In the genomic region with DNA sequence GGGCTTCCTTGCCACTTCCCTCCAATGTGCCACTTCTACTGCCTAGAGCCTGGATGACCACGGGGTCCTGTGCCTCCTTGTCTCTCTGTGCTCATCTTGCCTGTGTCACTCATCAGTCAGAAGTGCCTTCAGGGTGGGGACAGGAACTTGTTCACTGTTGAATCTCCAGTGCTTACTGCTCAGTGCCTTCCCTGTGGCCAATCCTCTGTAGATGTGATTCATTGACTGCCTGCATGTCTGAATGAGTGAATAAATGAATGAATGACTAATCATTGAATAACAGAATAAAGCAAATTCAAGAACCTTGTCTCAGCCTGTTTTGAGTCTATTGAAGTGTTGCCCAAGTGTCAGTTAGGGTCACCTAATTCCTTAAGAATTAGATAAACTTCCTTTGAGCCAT, we compare ENCODE assay signal across 22 cellular contexts. TPM values are rescaled to one million over a fixed set of nuclear protein-coding genes. Genes with fewer than 3 reads are reported as not detected.
DNase-seq lines count a peak whose midpoint lies in the region; ATAC-seq, FAIRE-seq and TF ChIP-seq lines count a peak whose summit lies in the region.
"Had no signal": no experiment of that assay in that cellular context is flagged by ENCODE, and none has a peak within 500 bp of the region (broad histone marks: within the 10 kb centered on the region; RNA-seq: fewer than 3 reads in every experiment).

No MANE protein-coding gene starts in this region.

- H3K27ac ChIP-seq in astrocyte (ENCODE audit: low read depth, low read length) = no peak overlapping the region
- H3K27ac ChIP-seq: BLaER1, parathyroid adenoma, SJSA1 had no signal

- CTCF ChIA-PET in activated CD4-positive, alpha-beta memory T cell treated with anti-CD3 and anti-CD28 coated beads for 36 hours (lab: Charles Lee) = interaction anchor here (5.1 kb wide), 1 partner anchor 273 kb away, joined by 99 read pairs; no protein-coding TSS in a partner anchor

- H3K4me2 ChIP-seq in astrocyte (ENCODE audit: low read length) = no peak overlapping the region
- H3K4me2 ChIP-seq: BLaER1 had no signal

- no peaks in the 10 kb centered on the region for H3K9me3 Mint-ChIP-seq in astrocyte (ENCODE audit: unreplicated experiment)
- no peaks in the 10 kb centered on the region for H3K9me3 Mint-ChIP-seq in endothelial cell (ENCODE audit: unreplicated experiment)
- no peaks in the 10 kb centered on the region for H3K9me3 Mint-ChIP-seq in activated CD4-positive, alpha-beta memory T cell treated with anti-CD3 and anti-CD28 coated beads for 36 hours
- H3K9me3 Mint-ChIP-seq: activated T-cell treated with anti-CD3 and anti-CD28 coated beads, Interleukin-2, amount 50 U/mL, for 72 hours; memory B cell; naive thymus-derived CD4-positive, alpha-beta T cell; T-helper 2 cell treated with Interferon-gamma antibody and Interleukin-4, amounts not matched to agents 5 μg/mL and 100 μg/mL, for 36 hours had no signal

- no peak for TF ChIP-seq CTCF in astrocyte (IDR thresholded peaks at IDR 0.05; ENCODE audit: insufficient read depth, low read depth, low read length)
- no peak for TF ChIP-seq CTCF in endothelial cell (IDR thresholded peaks at IDR 0.05; ENCODE audit: unreplicated experiment)

- H3K4me1 ChIP-seq in astrocyte (ENCODE audit: insufficient read depth, low read length) = no peaks in the 10 kb centered on the region
- H3K4me1 ChIP-seq: parathyroid adenoma, SJSA1 had no signal

- H3K36me3 Mint-ChIP-seq in astrocyte (ENCODE audit: low read depth, unreplicated experiment) = no peaks in the 10 kb centered on the region
- H3K36me3 Mint-ChIP-seq in endothelial cell (ENCODE audit: low read depth, unreplicated experiment) = no peaks in the 10 kb centered on the region
- no peaks in the 10 kb centered on the region for H3K36me3 Mint-ChIP-seq in activated CD4-positive, alpha-beta memory T cell treated with anti-CD3 and anti-CD28 coated beads for 36 hours
- H3K36me3 Mint-ChIP-seq: memory B cell; naive thymus-derived CD4-positive, alpha-beta T cell had no signal

- H3K4me1 Mint-ChIP-seq in astrocyte (ENCODE audit: low read depth, unreplicated experiment) (no peaks in the 10 kb centered on the region), endothelial cell (ENCODE audit: unreplicated experiment) (peaks cover 2% of the 10 kb centered on the region)
- no peaks in the 10 kb centered on the region for H3K4me1 Mint-ChIP-seq in activated CD4-positive, alpha-beta memory T cell treated with anti-CD3 and anti-CD28 coated beads for 36 hours (ENCODE audit: low read depth)

- no peaks in the 10 kb centered on the region for H4K20me1 ChIP-seq in astrocyte (ENCODE audit: insufficient read depth, low read length)
- H4K20me1 ChIP-seq: BLaER1 had no signal

- no peaks in the 10 kb centered on the region for H3K79me2 ChIP-seq in astrocyte (ENCODE audit: insufficient read depth, low read length)
- H3K79me2 ChIP-seq: parathyroid adenoma had no signal

- intact Hi-C loops in activated CD4-positive, alpha-beta memory T cell treated with anti-CD3 and anti-CD28 coated beads for 36 hours (cut with micrococcal nuclease) = no loop called here

- no peak overlapping the region for H3K4me3 ChIP-seq in astrocyte (ENCODE audit: insufficient read depth, low read depth, low read length)
- H3K4me3 ChIP-seq: BLaER1, SJSA1 had no signal

- no peak overlapping the region for H2AFZ ChIP-seq in astrocyte (ENCODE audit: low read depth, low read length)
- H2AFZ ChIP-seq: parathyroid adenoma had no signal

- H3K27me3 Mint-ChIP-seq in astrocyte (ENCODE audit: low read depth, unreplicated experiment) (peaks cover 49% of the 10 kb centered on the region), endothelial cell (ENCODE audit: unreplicated experiment) (peaks cover 13% of the 10 kb centered on the region)
- H3K27me3 Mint-ChIP-seq in activated CD4-positive, alpha-beta memory T cell treated with anti-CD3 and anti-CD28 coated beads for 36 hours = peaks cover 1% of the 10 kb centered on the region

- H3K9ac ChIP-seq in astrocyte (ENCODE audit: low read length) = no peak overlapping the region
- H3K9ac ChIP-seq: BLaER1, parathyroid adenoma had no signal

- H3K4me3 Mint-ChIP-seq in astrocyte (ENCODE audit: unreplicated experiment) (no peak overlapping the region), endothelial cell (ENCODE audit: unreplicated experiment) (no peak overlapping the region)
- no peak overlapping the region for H3K4me3 Mint-ChIP-seq in activated CD4-positive, alpha-beta memory T cell treated with anti-CD3 and anti-CD28 coated beads for 36 hours
- H3K4me3 Mint-ChIP-seq: activated T-cell treated with anti-CD3 and anti-CD28 coated beads, Interleukin-2, amount 50 U/mL, for 72 hours; memory B cell; naive thymus-derived CD4-positive, alpha-beta T cell; T-helper 2 cell treated with Interferon-gamma antibody and Interleukin-4, amounts not matched to agents 5 μg/mL and 100 μg/mL, for 36 hours had no signal

- H3K27ac Mint-ChIP-seq in astrocyte (ENCODE audit: unreplicated experiment) = no peak overlapping the region
- no peak overlapping the region for H3K27ac Mint-ChIP-seq in endothelial cell (ENCODE audit: unreplicated experiment)
- no peak overlapping the region for H3K27ac Mint-ChIP-seq in activated CD4-positive, alpha-beta memory T cell treated with anti-CD3 and anti-CD28 coated beads for 36 hours
- H3K27ac Mint-ChIP-seq: activated T-cell treated with anti-CD3 and anti-CD28 coated beads, Interleukin-2, amount 50 U/mL, for 72 hours; memory B cell; T-helper 2 cell treated with Interferon-gamma antibody and Interleukin-4, amounts not matched to agents 5 μg/mL and 100 μg/mL, for 36 hours had no signal

- no peaks in the 10 kb centered on the region for H3K36me3 ChIP-seq in astrocyte (ENCODE audit: insufficient read depth, low read length)
- H3K36me3 ChIP-seq: BLaER1, SJSA1 had no signal

- POLR2A ChIA-PET in activated CD4-positive, alpha-beta memory T cell treated with anti-CD3 and anti-CD28 coated beads for 36 hours (lab: Charles Lee) = no interaction called here

- DNase-seq in EH (ENCODE audit: low read depth) (peak; percentile 52), HPDE6-E6E7 (ENCODE audit: extremely low spot score) (peak; percentile 90), astrocyte (ENCODE audit: low read depth) (no peak), kidney tubule cell (ENCODE audit: low spot score) (peak; percentile 91), endothelial cell (ENCODE audit: low spot score) (no peak)
- DNase-seq in activated CD4-positive, alpha-beta memory T cell treated with anti-CD3 and anti-CD28 coated beads for 36 hours = no peak
- DNase-seq: activated CD4-positive, CD25-positive, alpha-beta regulatory T cell; activated CD8-positive, alpha-beta memory T cell treated with anti-CD3 and anti-CD28 coated beads for 24 hours; activated T-cell treated with anti-CD3 and anti-CD28 coated beads, Interleukin-2, amount 50 U/mL, for 72 hours; central memory CD4-positive, alpha-beta T cell; islet precursor cell; naive thymus-derived CD4-positive, alpha-beta T cell; NCI-H2081; NCI-H524; stimulated activated CD4-positive, alpha-beta T cell treated with anti-CD3 and anti-CD28 coated beads, Interleukin-2, amount 100 ng/mL, for 48 hours; substantia nigra had no signal

- no peaks in the 10 kb centered on the region for H3K9me3 ChIP-seq in astrocyte (ENCODE audit: insufficient read depth, low read depth, low read length)
- H3K9me3 ChIP-seq: BLaER1, SJSA1 had no signal

- ATAC-seq in HG02642 (IDR thresholded peaks at IDR 0.05; ENCODE audit: poor library complexity, unreplicated experiment) = no peak
- ATAC-seq: naive thymus-derived CD4-positive, alpha-beta T cell had no signal

- peaks cover 5% of the 10 kb centered on the region for H3K27me3 ChIP-seq in astrocyte (ENCODE audit: insufficient read depth, low read length)
- H3K27me3 ChIP-seq: BLaER1 had no signal

- peak; percentile 47 for FAIRE-seq in astrocyte (lab: Jason Lieb, UNC)

RNA-seq across cellular contexts. Expression of a gene that starts 42.3 kb away (rescaled TPM):
- total RNA-seq in astrocyte = 32.0 and 32.8 TPM in 2 replicates
- 37.9 TPM for total RNA-seq in endothelial cell (ENCODE audit: unreplicated experiment)
- total RNA-seq in activated CD4-positive, alpha-beta memory T cell treated with anti-CD3 and anti-CD28 coated beads for 36 hours = 10 to 100 TPM; 48.0 to 49.8 TPM

RNA-seq across cellular contexts. Expression of a gene that starts 50.7 kb away (rescaled TPM):
- total RNA-seq in astrocyte (166 and 174 TPM in 2 replicates), endothelial cell (ENCODE audit: unreplicated experiment) (176 TPM)
- total RNA-seq in activated CD4-positive, alpha-beta memory T cell treated with anti-CD3 and anti-CD28 coated beads for 36 hours = 100 to 1,000 TPM; 471 to 488 TPM

Comparison
In these comparisons a context has a peak if more than half of its experiments do, and no peak if none do; other contexts are left out.
1. DNase-seq: peak in EH (single experiment), HPDE6-E6E7 (single experiment) and kidney tubule cell (single experiment); none in astrocyte (single experiment), endothelial cell (single experiment) and activated CD4-positive, alpha-beta memory T cell treated with anti-CD3 and anti-CD28 coated beads for 36 hours (single experiment).